Comparison of ENCODE assay signal across 23 cellular contexts in genomic region chr10:67875340-67876238, GRCh38.
"Had no signal": no experiment of that assay in that cellular context is flagged by ENCODE, and none has a peak within 500 bp of the region (broad histone marks: within the 10 kb centered on the region; RNA-seq: fewer than 3 reads in every experiment).

No MANE protein-coding gene starts in this region.

- H3K9ac ChIP-seq: KMS-11 had no signal

- H3K36me3 ChIP-seq: SJSA1 had no signal

- H3K27me3 ChIP-seq: SJSA1 had no signal

- ATAC-seq: HepG2 had no signal

- H3K9me3 ChIP-seq: SJSA1 had no signal

- DNase-seq: IMR-90, Kasumi-1, MM.1S, NCI-H1092 treated with DMSO at 0.1 percent for 48 hours, NCI-H1417, NCI-H1436 treated with DMSO at 0.1 percent for 48 hours, NCI-H1694, NCI-H187 treated with DMSO at 0.1 percent for 48 hours, NCI-H2029 treated with DMSO at 0.1 percent for 48 hours, NCI-H2107, NCI-H226, NCI-H446 treated with DMSO at 0.1 percent for 48 hours, NCI-H510A treated with DMSO at 0.1 percent for 48 hours, NCI-H526, NCI-H748 treated with DMSO at 0.1 percent for 48 hours, Right ventricle myocardium superior, RPMI8226, SIG-M5 had no signal

- H3K4me3 ChIP-seq: SJSA1, SK-N-MC had no signal

- FAIRE-seq: HepG2, RCC 7860 had no signal

- H3K27ac ChIP-seq: KMS-11, SJSA1, SK-N-MC had no signal

- H3K4me2 ChIP-seq: KMS-11 had no signal

- H3K4me1 ChIP-seq: SJSA1 had no signal
